Comparison of ENCODE assay signal across 15 cellular contexts in genomic region chr7:150621376-150621775, GRCh38. TPM values are rescaled to one million over a fixed set of nuclear protein-coding genes. Genes with fewer than 3 reads are reported as not detected.
DNase-seq lines count a peak whose midpoint lies in the region; ATAC-seq and TF ChIP-seq lines count a peak whose summit lies in the region.
"Had no signal": no experiment of that assay in that cellular context is flagged by ENCODE, and none has a peak within 500 bp of the region (broad histone marks: within the 10 kb centered on the region; RNA-seq: fewer than 3 reads in every experiment).

No MANE protein-coding gene starts in this region.

- H3K27me3 Mint-ChIP-seq in activated CD4-positive, alpha-beta memory T cell treated with anti-CD3 and anti-CD28 coated beads, Interleukin-2, amount 10 ng/mL, durations not matched to agents 7 days and 5 days: no peaks in the 10 kb centered on the region
- no peaks in the 10 kb centered on the region for H3K27me3 Mint-ChIP-seq in stimulated activated naive CD8-positive, alpha-beta T cell treated with anti-CD3 and anti-CD28 coated beads, Interleukin-15, amount 100 ng/mL, for 72 hours
- H3K27me3 Mint-ChIP-seq in HFFc6 (ENCODE audit: insufficient read depth): no peaks in the 10 kb centered on the region

- H3K9me3 ChIP-seq in left ventricle myocardium inferior (replicated peaks): peaks cover 4% of the 10 kb centered on the region
- H3K9me3 ChIP-seq: vagina had no signal

- H3K36me3 Mint-ChIP-seq in activated CD4-positive, alpha-beta memory T cell treated with anti-CD3 and anti-CD28 coated beads, Interleukin-2, amount 10 ng/mL, durations not matched to agents 7 days and 5 days (ENCODE audit: low read depth): peaks cover 43% of the 10 kb centered on the region
- H3K36me3 Mint-ChIP-seq in HFFc6 (ENCODE audit: low read depth): no peaks in the 10 kb centered on the region

- CTCF ChIA-PET in activated CD4-positive, alpha-beta memory T cell treated with anti-CD3 and anti-CD28 coated beads, Interleukin-2, amount 10 ng/mL, durations not matched to agents 7 days and 5 days (lab: Charles Lee): interaction anchor here (1.2 to 1.7 kb wide), 4 partner anchors 52 to 170 kb away, joined by 3 to 5 read pairs (median 4); no protein-coding TSS in a partner anchor

- intact Hi-C loops in left ventricle myocardium inferior (cut with micrococcal nuclease) (no loop called here), Right ventricle myocardium superior (cut with DNase I) (loop anchor here (10.0 kb wide), 2 partner anchors 123 to 167 kb away; partner anchors contain the start of gene GIMAP8)

- ATAC-seq in Right ventricle myocardium superior (ENCODE audit: poor library complexity): no peak
- ATAC-seq in GM21786 (IDR thresholded peaks at IDR 0.05; ENCODE audit: unreplicated experiment): peak; percentile 41
- ATAC-seq in stimulated activated naive CD8-positive, alpha-beta T cell treated with anti-CD3 and anti-CD28 coated beads, Interleukin-15, amount 100 ng/mL, for 72 hours: peak; percentile 68
- ATAC-seq: esophagus mucosa had no signal

- peaks cover 62% of the 10 kb centered on the region for H3K4me1 Mint-ChIP-seq in activated CD4-positive, alpha-beta memory T cell treated with anti-CD3 and anti-CD28 coated beads, Interleukin-2, amount 10 ng/mL, durations not matched to agents 7 days and 5 days
- H3K4me1 Mint-ChIP-seq in stimulated activated naive CD8-positive, alpha-beta T cell treated with anti-CD3 and anti-CD28 coated beads, Interleukin-15, amount 100 ng/mL, for 72 hours: peaks cover 52% of the 10 kb centered on the region
- no peaks in the 10 kb centered on the region for H3K4me1 Mint-ChIP-seq in HFFc6 (ENCODE audit: low read depth)

- DNase-seq in left ventricle myocardium inferior: no peak
- DNase-seq in Right ventricle myocardium superior: no peak
- DNase-seq in activated CD4-positive, alpha-beta memory T cell treated with anti-CD3 and anti-CD28 coated beads, Interleukin-2, amount 10 ng/mL, durations not matched to agents 7 days and 5 days: no peak
- no peak for DNase-seq in stimulated activated naive CD8-positive, alpha-beta T cell treated with anti-CD3 and anti-CD28 coated beads, Interleukin-15, amount 100 ng/mL, for 72 hours
- DNase-seq in activated gamma-delta T cell (lab: John Stamatoyannopoulos, UW): no peak
- DNase-seq in HFFc6: no peak
- DNase-seq in KBM-7: no peak
- DNase-seq: DMS79, HCEC 1CT, NCI-H1092, NCI-H345 had no signal

- peaks cover 9% of the 10 kb centered on the region for H3K4me1 ChIP-seq in left ventricle myocardium inferior
- H3K4me1 ChIP-seq: vagina had no signal

- peaks cover 5% of the 10 kb centered on the region for H3K36me3 ChIP-seq in left ventricle myocardium inferior
- H3K36me3 ChIP-seq: vagina had no signal

- TF ChIP-seq CTCF in left ventricle myocardium inferior (IDR thresholded peaks at IDR 0.05; ENCODE audit: borderline replicate concordance) (no peak), HFFc6 (IDR thresholded peaks at IDR 0.05) (no peak)

- POLR2A ChIA-PET in activated CD4-positive, alpha-beta memory T cell treated with anti-CD3 and anti-CD28 coated beads, Interleukin-2, amount 10 ng/mL, durations not matched to agents 7 days and 5 days (lab: Charles Lee): interaction anchor here (0.7 to 3.6 kb wide), 13 partner anchors 9 to 173 kb away, joined by 3 to 27 read pairs (median 5); partner anchors contain the start of genes GIMAP2, GIMAP4, GIMAP5 and GIMAP6

- no peak overlapping the region for H3K4me3 ChIP-seq in left ventricle myocardium inferior
- H3K4me3 ChIP-seq: vagina had no signal

- H3K27ac Mint-ChIP-seq in activated CD4-positive, alpha-beta memory T cell treated with anti-CD3 and anti-CD28 coated beads, Interleukin-2, amount 10 ng/mL, durations not matched to agents 7 days and 5 days: peak overlapping the region; percentile 82
- H3K27ac Mint-ChIP-seq in stimulated activated naive CD8-positive, alpha-beta T cell treated with anti-CD3 and anti-CD28 coated beads, Interleukin-15, amount 100 ng/mL, for 72 hours: peak overlapping the region in 1 of 2 donors; percentile 77
- H3K27ac Mint-ChIP-seq in HFFc6: no peak overlapping the region

- in situ Hi-C loops in KBM-7 (cut with MboI; ENCODE audit: low pct_unique_long_range_greater_than_20kb, low sequenced_read_pairs): no loop called here

- no peak overlapping the region for H3K4me3 Mint-ChIP-seq in activated CD4-positive, alpha-beta memory T cell treated with anti-CD3 and anti-CD28 coated beads, Interleukin-2, amount 10 ng/mL, durations not matched to agents 7 days and 5 days
- H3K4me3 Mint-ChIP-seq in stimulated activated naive CD8-positive, alpha-beta T cell treated with anti-CD3 and anti-CD28 coated beads, Interleukin-15, amount 100 ng/mL, for 72 hours: peak overlapping the region; percentile 18 to 66
- H3K4me3 Mint-ChIP-seq in HFFc6: no peak overlapping the region

- no peaks in the 10 kb centered on the region for H3K27me3 ChIP-seq in left ventricle myocardium inferior (ENCODE audit: low read depth)
- H3K27me3 ChIP-seq: vagina had no signal

- peaks cover 7% of the 10 kb centered on the region for H3K9me3 Mint-ChIP-seq in activated CD4-positive, alpha-beta memory T cell treated with anti-CD3 and anti-CD28 coated beads, Interleukin-2, amount 10 ng/mL, durations not matched to agents 7 days and 5 days
- peaks cover 4 to 15% of the 10 kb centered on the region in 2 donors for H3K9me3 Mint-ChIP-seq in stimulated activated naive CD8-positive, alpha-beta T cell treated with anti-CD3 and anti-CD28 coated beads, Interleukin-15, amount 100 ng/mL, for 72 hours
- H3K9me3 Mint-ChIP-seq in HFFc6: peaks cover 40% of the 10 kb centered on the region

- peak overlapping the region; percentile 64 for H3K27ac ChIP-seq in left ventricle myocardium inferior (replicated peaks)
- H3K27ac ChIP-seq: vagina had no signal

RNA-seq across cellular contexts. Expression of gene GIMAP6, which starts 10.8 kb away (rescaled TPM):
- total RNA-seq in left ventricle myocardium inferior (24.3 TPM), Right ventricle myocardium superior (29.9 TPM)
- total RNA-seq in activated CD4-positive, alpha-beta memory T cell treated with anti-CD3 and anti-CD28 coated beads, Interleukin-2, amount 10 ng/mL, durations not matched to agents 7 days and 5 days: 10 to 100 TPM; 84.9 to 85.9 TPM
- not detected for total RNA-seq in HFFc6 (2021; fragmentation: NEBNext Ultra II Directional; extraction: Animal tissue kit (Norgen Biotek cat#: 25700))

RNA-seq across cellular contexts. Expression of gene GIMAP4, which starts 54.2 kb away (rescaled TPM):
- total RNA-seq in left ventricle myocardium inferior: 31.2 TPM
- total RNA-seq in Right ventricle myocardium superior: 34.7 TPM
- 100 to 1,000 TPM; 277 to 282 TPM for total RNA-seq in activated CD4-positive, alpha-beta memory T cell treated with anti-CD3 and anti-CD28 coated beads, Interleukin-2, amount 10 ng/mL, durations not matched to agents 7 days and 5 days
- total RNA-seq in HFFc6 (2021; fragmentation: NEBNext Ultra II Directional; extraction: Animal tissue kit (Norgen Biotek cat#: 25700)): not detected
- total RNA-seq: renal cortical epithelial cell had no signal

Comparison
In these comparisons a context has a peak if more than half of its experiments do, and no peak if none do; other contexts are left out.
1. H3K4me3 Mint-ChIP-seq: peak in stimulated activated naive CD8-positive, alpha-beta T cell treated with anti-CD3 and anti-CD28 coated beads, Interleukin-15, amount 100 ng/mL, for 72 hours (2 of 2); none in activated CD4-positive, alpha-beta memory T cell treated with anti-CD3 and anti-CD28 coated beads, Interleukin-2, amount 10 ng/mL, durations not matched to agents 7 days and 5 days (single experiment) and HFFc6 (single experiment).
2. RNA of gene GIMAP6, which starts 10.8 kb away (total RNA-seq): 84.9 to 85.9 TPM in activated CD4-positive, alpha-beta memory T cell treated with anti-CD3 and anti-CD28 coated beads, Interleukin-2, amount 10 ng/mL, durations not matched to agents 7 days and 5 days, 29.9 TPM in Right ventricle myocardium superior (single experiment) and 24.3 TPM in left ventricle myocardium inferior (single experiment); not detected in HFFc6; every median in the first group is over 10 times any median in the second.
3. RNA of gene GIMAP4, which starts 54.2 kb away (total RNA-seq): 277 to 282 TPM in activated CD4-positive, alpha-beta memory T cell treated with anti-CD3 and anti-CD28 coated beads, Interleukin-2, amount 10 ng/mL, durations not matched to agents 7 days and 5 days, 34.7 TPM in Right ventricle myocardium superior (single experiment) and 31.2 TPM in left ventricle myocardium inferior (single experiment); not detected in HFFc6; every median in the first group is over 10 times any median in the second.